Comparison of ENCODE assay signal across 8 cellular contexts in the genomic region with DNA sequence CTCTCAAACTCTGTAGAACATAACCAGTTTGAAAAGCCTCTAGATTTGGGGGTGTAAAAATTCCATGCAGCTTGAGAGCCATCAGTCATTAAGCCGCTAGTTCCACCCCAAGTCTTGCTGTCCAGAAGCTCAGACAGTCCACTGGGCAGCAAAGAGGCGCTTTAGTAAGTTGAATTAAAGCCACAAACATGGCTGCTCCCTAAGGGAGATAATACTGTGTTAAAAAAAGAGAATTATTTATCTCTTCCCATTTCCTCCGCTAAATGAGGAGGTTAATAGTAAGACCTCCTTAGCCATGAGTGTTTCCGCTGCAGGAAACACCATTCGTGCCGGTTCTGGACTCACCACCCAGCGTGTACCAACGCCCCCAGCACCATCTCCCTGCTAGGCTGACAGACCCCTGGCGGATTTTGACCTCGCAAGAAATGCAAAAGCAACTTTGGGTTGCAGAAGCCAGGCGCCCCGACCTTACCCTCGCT. TPM values are rescaled to one million over a fixed set of nuclear protein-coding genes. Genes with fewer than 3 reads are reported as not detected.
A peak's percentile ranks its signal among the peaks of the same experiment; 100 is the strongest.
DNase-seq lines count a peak whose midpoint lies in the region; ATAC-seq and TF ChIP-seq lines count a peak whose summit lies in the region.

No MANE protein-coding gene starts in this region.

- intact Hi-C loops in mucosa of descending colon (cut with DNase I, micrococcal nuclease) = no loop called here

- H3K4me1 ChIP-seq in endocrine pancreas (ENCODE audit: control insufficient read depth, insufficient read depth, low read length) (peaks cover 15% of the 10 kb centered on the region), mucosa of descending colon (ENCODE audit: low read depth) (peaks cover 12% of the 10 kb centered on the region), urinary bladder (ENCODE audit: insufficient read depth) (no peaks in the 10 kb centered on the region)

- H3K27me3 ChIP-seq in endocrine pancreas (ENCODE audit: control insufficient read depth, insufficient read depth, low read length) = no peaks in the 10 kb centered on the region

- under 1% methylated on average over 13 of the region's 13 CpGs for WGBS in urinary bladder

- H3K9me3 ChIP-seq in endocrine pancreas (ENCODE audit: control insufficient read depth, low read length) (no peaks in the 10 kb centered on the region), mucosa of descending colon (no peaks in the 10 kb centered on the region)

- H3K9ac ChIP-seq in endocrine pancreas (ENCODE audit: control insufficient read depth, insufficient read depth, low read length) = peak overlapping the region; percentile 76

- DNase-seq in SHP77 (lab: John Stamatoyannopoulos, UW) (peak; percentile 40 to 69), mucosa of descending colon (no peak)
- no peak for DNase-seq in stimulated activated naive CD4-positive, alpha-beta T cell (lab: John Stamatoyannopoulos, UW)

- no peaks in the 10 kb centered on the region for H3K36me3 ChIP-seq in endocrine pancreas (ENCODE audit: control insufficient read depth, insufficient read depth, low read length)
- H3K36me3 ChIP-seq in mucosa of descending colon (ENCODE audit: low read depth) = no peaks in the 10 kb centered on the region
- H3K36me3 ChIP-seq in urinary bladder (ENCODE audit: insufficient read depth) = no peaks in the 10 kb centered on the region

- ATAC-seq in GM18861 (IDR thresholded peaks at IDR 0.05; ENCODE audit: unreplicated experiment) (peak; percentile 6), HG03060 (IDR thresholded peaks at IDR 0.05; ENCODE audit: low read depth, unreplicated experiment) (peak; percentile 6), mucosa of descending colon (peak; percentile 29)

- H3K4me3 ChIP-seq in endocrine pancreas (ENCODE audit: control insufficient read depth, insufficient read depth, low read length) (peak overlapping the region; percentile 91), mucosa of descending colon (peak overlapping the region; percentile 44), urinary bladder (ENCODE audit: low read depth, low read length) (peak overlapping the region; percentile 88)

- H3K27ac ChIP-seq in C4-2B (peak overlapping the region; percentile 82), urinary bladder (ENCODE audit: low read depth) (peak overlapping the region; percentile 48)

- TF ChIP-seq CTCF in C4-2B (conservative IDR thresholded peaks at IDR 0.05) (no peak), mucosa of descending colon (IDR thresholded peaks at IDR 0.05) (no peak)

RNA-seq across cellular contexts. Expression of a gene that starts 0.5 kb away (rescaled TPM):
- total RNA-seq in mucosa of descending colon = 10 to 100 TPM; 47.6 to 69.9 (median 48.0) TPM
- 72.3 TPM for total RNA-seq in urinary bladder
- polyA plus RNA-seq in urinary bladder = 34.8 TPM

RNA-seq across cellular contexts. Expression of a gene that starts 8.7 kb away (rescaled TPM):
- total RNA-seq in mucosa of descending colon (10 to 100 TPM; 37.0 to 56.9 (median 38.8) TPM), urinary bladder (120 TPM)
- polyA plus RNA-seq in urinary bladder = 46.9 TPM

Comparison
In these comparisons a context has a peak if more than half of its experiments do, and no peak if none do; other contexts are left out.
1. DNase-seq: peak in SHP77 (2 of 2); none in mucosa of descending colon (0 of 3) and stimulated activated naive CD4-positive, alpha-beta T cell (0 of 6).
2. Peak in every context shown above with its lines, with median percentiles within 50 percentile points of each other: ATAC-seq and H3K4me3 ChIP-seq.